In the genomic region with DNA sequence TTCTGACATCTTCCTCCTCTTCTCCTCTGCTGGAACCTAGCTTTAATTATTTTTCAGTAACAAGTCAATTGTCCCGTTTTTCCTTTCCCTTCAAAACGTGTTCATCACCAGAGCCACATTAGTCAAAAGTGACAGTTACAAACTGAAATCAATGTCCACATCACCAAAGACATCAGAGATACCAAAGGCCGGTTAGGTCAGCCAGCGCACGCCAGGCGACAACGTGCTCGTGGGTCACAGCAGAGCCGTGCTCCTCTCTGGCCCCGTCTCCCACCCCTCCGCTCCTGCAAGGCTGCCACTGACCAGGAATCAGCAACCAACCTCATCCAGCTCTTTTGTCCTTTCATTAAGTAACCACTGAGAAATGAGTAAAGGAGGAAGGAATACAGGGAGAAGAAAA, we compare ENCODE assay signal across 26 cellular contexts.
"Had no signal": no experiment of that assay in that cellular context is flagged by ENCODE, and none has a peak within 500 bp of the region (broad histone marks: within the 10 kb centered on the region; RNA-seq: fewer than 3 reads in every experiment).

No MANE protein-coding gene starts in this region.

- ATAC-seq: heart left ventricle; left colon; left lung; lower lobe of right lung; mucosa of descending colon; naive thymus-derived CD4-positive, alpha-beta T cell; natural killer cell treated with Interleukin-12 subunit alpha and Interleukin-12 subunit beta and Interleukin-15 and Interleukin-18, amount 100 ng/mL, for 72 hours; pancreas; right cardiac atrium; sciatic nerve; stimulated activated effector memory CD8-positive, alpha-beta T cell treated with anti-CD3 and anti-CD28 coated beads, Interleukin-12 subunit alpha, Interleukin-12 subunit beta, amount 100 ng/mL, for 72 hours; upper lobe of right lung had no signal

- FAIRE-seq: islet of Langerhans, kidney, pancreas, urothelium cell line had no signal

- H3K27ac ChIP-seq: heart left ventricle, left lung, lower lobe of right lung, pancreas, skin epidermis, suprapubic skin, thoracic aorta, tibial artery, upper lobe of right lung had no signal

- H3K36me3 ChIP-seq: heart left ventricle, left lung, lower lobe of right lung, pancreas, suprapubic skin, thoracic aorta, tibial artery, upper lobe of right lung had no signal

- DNase-seq: heart left ventricle; hypothalamus; immature natural killer cell; kidney; left colon; left lung; lower lobe of right lung; mammary epithelial cell; mesenchymal stem cell; mucosa of descending colon; naive thymus-derived CD4-positive, alpha-beta T cell; pancreas; right cardiac atrium; stimulated activated CD4-positive, alpha-beta T cell treated with anti-CD3 and anti-CD28 coated beads, Interleukin-4, amount 100 ng/mL, for 24 hours; stimulated activated naive CD4-positive, alpha-beta T cell; tibial artery; trophoblast cell; upper lobe of right lung had no signal

- H3K27me3 ChIP-seq: heart left ventricle, left lung, pancreas, suprapubic skin, tibial artery, upper lobe of right lung had no signal

- H3K9me3 ChIP-seq: heart left ventricle, left lung, lower lobe of right lung, mucosa of descending colon, pancreas, suprapubic skin, thoracic aorta, tibial artery, upper lobe of right lung had no signal

- H3K4me1 ChIP-seq: heart left ventricle, left lung, lower lobe of right lung, pancreas, suprapubic skin, tibial artery, upper lobe of right lung had no signal

- H3K4me3 ChIP-seq: heart left ventricle, left lung, lower lobe of right lung, mucosa of descending colon, pancreas, skin epidermis, suprapubic skin, thoracic aorta, tibial artery, upper lobe of right lung had no signal
